In genomic region chr20:48656120-48656519, GRCh38 we compare ENCODE assay signal across 26 cellular contexts.
DNase-seq lines count a peak whose midpoint lies in the region; ATAC-seq, FAIRE-seq and TF ChIP-seq lines count a peak whose summit lies in the region.
"Had no signal": no experiment of that assay in that cellular context is flagged by ENCODE, and none has a peak within 500 bp of the region (broad histone marks: within the 10 kb centered on the region; RNA-seq: fewer than 3 reads in every experiment).

No MANE protein-coding gene starts in this region.

- POLR2A ChIA-PET in activated CD8-positive, alpha-beta T cell treated with anti-CD3 and anti-CD28 coated beads for 36 hours (lab: Charles Lee) = interaction anchor here (1.8 kb wide), 1 partner anchor 244 kb away, joined by 6 read pairs; no protein-coding TSS in a partner anchor

- H3K4me1 Mint-ChIP-seq in T-helper 1 cell treated with Interleukin-12 subunit alpha and Interleukin-12 subunit beta and Interleukin-4 antibody, amounts not matched to agents 30 μg/mL and 1 μg/mL, for 36 hours (ENCODE audit: low read depth) = peaks cover 15% of the 10 kb centered on the region
- peaks cover 17% of the 10 kb centered on the region for H3K4me1 Mint-ChIP-seq in activated CD8-positive, alpha-beta T cell treated with anti-CD3 and anti-CD28 coated beads for 36 hours (ENCODE audit: low read depth)
- H3K4me1 Mint-ChIP-seq in effector memory CD8-positive, alpha-beta T cell (ENCODE audit: low read depth in 2 of 2) = peaks cover 23 to 27% of the 10 kb centered on the region in 2 donors
- H3K4me1 Mint-ChIP-seq in stimulated activated memory B cell treated with anti-CD40 and anti-IgM and Interleukin-4, amounts not matched to agents 10 μg/mL and 1 μg/mL and 100 μg/mL, for 72 hours = peaks cover 34% of the 10 kb centered on the region

- no peak for ATAC-seq in activated CD8-positive, alpha-beta T cell treated with anti-CD3 and anti-CD28 coated beads for 36 hours
- no peak for ATAC-seq in effector memory CD8-positive, alpha-beta T cell (replicated peaks)
- no peak for ATAC-seq in stimulated activated memory B cell treated with anti-CD40 and anti-IgM and Interleukin-4, amounts not matched to agents 10 μg/mL and 1 μg/mL and 100 μg/mL, for 72 hours
- ATAC-seq: activated CD8-positive, alpha-beta memory T cell treated with anti-CD3 and anti-CD28 coated beads, Interleukin-2, amount 10 ng/mL, durations not matched to agents 7 days and 5 days; right cardiac atrium had no signal

- intact Hi-C loops in activated CD8-positive, alpha-beta T cell treated with anti-CD3 and anti-CD28 coated beads for 36 hours (cut with micrococcal nuclease) = loop anchor here (5.0 kb wide), 1 partner anchor 171 kb away; the partner anchor contains the start of gene PREX1

- no peak for TF ChIP-seq CTCF in activated CD8-positive, alpha-beta T cell treated with anti-CD3 and anti-CD28 coated beads for 36 hours (IDR thresholded peaks at IDR 0.05)

- H3K27me3 Mint-ChIP-seq in T-helper 1 cell treated with Interleukin-12 subunit alpha and Interleukin-12 subunit beta and Interleukin-4 antibody, amounts not matched to agents 30 μg/mL and 1 μg/mL, for 36 hours (ENCODE audit: low read depth) = no peaks in the 10 kb centered on the region
- H3K27me3 Mint-ChIP-seq in activated CD8-positive, alpha-beta T cell treated with anti-CD3 and anti-CD28 coated beads for 36 hours = no peaks in the 10 kb centered on the region
- H3K27me3 Mint-ChIP-seq in effector memory CD8-positive, alpha-beta T cell = no peaks in the 10 kb centered on the region
- no peaks in the 10 kb centered on the region for H3K27me3 Mint-ChIP-seq in stimulated activated memory B cell treated with anti-CD40 and anti-IgM and Interleukin-4, amounts not matched to agents 10 μg/mL and 1 μg/mL and 100 μg/mL, for 72 hours
- H3K27me3 Mint-ChIP-seq: activated CD8-positive, alpha-beta memory T cell treated with anti-CD3 and anti-CD28 coated beads, Interleukin-2, amount 10 ng/mL, durations not matched to agents 7 days and 5 days; activated naive CD4-positive, alpha-beta T cell treated with anti-CD3 and anti-CD28 coated beads, Interleukin-2, amount 50 U/mL, for 24 hours; CD4-positive, CD25-positive, alpha-beta regulatory T cell had no signal

- no peak overlapping the region for H3K4me3 Mint-ChIP-seq in T-helper 1 cell treated with Interleukin-12 subunit alpha and Interleukin-12 subunit beta and Interleukin-4 antibody, amounts not matched to agents 30 μg/mL and 1 μg/mL, for 36 hours
- no peak overlapping the region for H3K4me3 Mint-ChIP-seq in activated CD8-positive, alpha-beta T cell treated with anti-CD3 and anti-CD28 coated beads for 36 hours
- H3K4me3 Mint-ChIP-seq in effector memory CD8-positive, alpha-beta T cell = no peak overlapping the region
- no peak overlapping the region for H3K4me3 Mint-ChIP-seq in stimulated activated memory B cell treated with anti-CD40 and anti-IgM and Interleukin-4, amounts not matched to agents 10 μg/mL and 1 μg/mL and 100 μg/mL, for 72 hours
- H3K4me3 Mint-ChIP-seq: activated CD8-positive, alpha-beta memory T cell treated with anti-CD3 and anti-CD28 coated beads, Interleukin-2, amount 10 ng/mL, durations not matched to agents 7 days and 5 days; activated naive CD4-positive, alpha-beta T cell treated with anti-CD3 and anti-CD28 coated beads, Interleukin-2, amount 50 U/mL, for 24 hours; CD4-positive, CD25-positive, alpha-beta regulatory T cell had no signal

- H3K36me3 Mint-ChIP-seq in T-helper 1 cell treated with Interleukin-12 subunit alpha and Interleukin-12 subunit beta and Interleukin-4 antibody, amounts not matched to agents 30 μg/mL and 1 μg/mL, for 36 hours (ENCODE audit: low read depth) = peaks cover 58% of the 10 kb centered on the region
- peaks cover 59% of the 10 kb centered on the region for H3K36me3 Mint-ChIP-seq in activated CD8-positive, alpha-beta T cell treated with anti-CD3 and anti-CD28 coated beads for 36 hours (ENCODE audit: low read depth)
- peaks cover 82% of the 10 kb centered on the region for H3K36me3 Mint-ChIP-seq in effector memory CD8-positive, alpha-beta T cell (ENCODE audit: insufficient read depth)
- peaks cover 73% of the 10 kb centered on the region for H3K36me3 Mint-ChIP-seq in stimulated activated memory B cell treated with anti-CD40 and anti-IgM and Interleukin-4, amounts not matched to agents 10 μg/mL and 1 μg/mL and 100 μg/mL, for 72 hours

- no peak for DNase-seq in T-helper 1 cell
- DNase-seq in activated CD8-positive, alpha-beta T cell treated with anti-CD3 and anti-CD28 coated beads for 36 hours = no peak
- no peak for DNase-seq in effector memory CD8-positive, alpha-beta T cell
- no peak for DNase-seq in NCI-H1694 treated with DMSO at 0.1 percent for 48 hours (lab: John Stamatoyannopoulos, UW)
- DNase-seq in GM12892 (ENCODE audit: insufficient read length) = no peak
- DNase-seq in HT-29 (ENCODE audit: low spot score) = no peak
- DNase-seq: activated CD4-positive, alpha-beta T cell treated with anti-CD3 and anti-CD28 coated beads for 48 hours; activated CD8-positive, alpha-beta memory T cell treated with anti-CD3 and anti-CD28 coated beads, Interleukin-2, amount 10 ng/mL, durations not matched to agents 7 days and 5 days; aorta; CD4-positive, CD25-positive, alpha-beta regulatory T cell; colonic mucosa; DMS79 treated with DMSO at 0.1 percent for 48 hours; effector memory CD4-positive, alpha-beta T cell; GDM1; left ventricle myocardium superior; MG63; NCI-H1417; NCI-H2029 treated with DMSO at 0.1 percent for 48 hours; NCI-H2227 treated with DMSO at 0.1 percent for 48 hours; right cardiac atrium; stimulated activated CD8-positive, alpha-beta memory T cell treated with anti-CD3 and anti-CD28 coated beads, Interleukin-4, amount 100 ng/mL, for 48 hours had no signal

- no peak for FAIRE-seq in GM12892 (lab: Jason Lieb, UNC)
- FAIRE-seq: bronchial epithelial cell, H54 had no signal

- H3K27ac Mint-ChIP-seq in T-helper 1 cell treated with Interleukin-12 subunit alpha and Interleukin-12 subunit beta and Interleukin-4 antibody, amounts not matched to agents 30 μg/mL and 1 μg/mL, for 36 hours = peak overlapping the region; percentile 19
- H3K27ac Mint-ChIP-seq in activated CD8-positive, alpha-beta T cell treated with anti-CD3 and anti-CD28 coated beads for 36 hours = peak overlapping the region; percentile 22
- H3K27ac Mint-ChIP-seq in effector memory CD8-positive, alpha-beta T cell = peak overlapping the region; percentile 23 to 92
- H3K27ac Mint-ChIP-seq in stimulated activated memory B cell treated with anti-CD40 and anti-IgM and Interleukin-4, amounts not matched to agents 10 μg/mL and 1 μg/mL and 100 μg/mL, for 72 hours = peak overlapping the region; percentile 68
- H3K27ac Mint-ChIP-seq: activated CD8-positive, alpha-beta memory T cell treated with anti-CD3 and anti-CD28 coated beads, Interleukin-2, amount 10 ng/mL, durations not matched to agents 7 days and 5 days had no signal

- TF ChIP-seq POLR2A in GM12892 (IDR thresholded peaks at IDR 0.05; ENCODE audit: low read depth, low read length) = no peak

- H3K9me3 Mint-ChIP-seq in T-helper 1 cell treated with Interleukin-12 subunit alpha and Interleukin-12 subunit beta and Interleukin-4 antibody, amounts not matched to agents 30 μg/mL and 1 μg/mL, for 36 hours = peaks cover 3% of the 10 kb centered on the region
- H3K9me3 Mint-ChIP-seq in activated CD8-positive, alpha-beta T cell treated with anti-CD3 and anti-CD28 coated beads for 36 hours = no peaks in the 10 kb centered on the region
- no peaks in the 10 kb centered on the region for H3K9me3 Mint-ChIP-seq in effector memory CD8-positive, alpha-beta T cell
- no peaks in the 10 kb centered on the region for H3K9me3 Mint-ChIP-seq in stimulated activated memory B cell treated with anti-CD40 and anti-IgM and Interleukin-4, amounts not matched to agents 10 μg/mL and 1 μg/mL and 100 μg/mL, for 72 hours
- H3K9me3 Mint-ChIP-seq: activated naive CD4-positive, alpha-beta T cell treated with anti-CD3 and anti-CD28 coated beads, Interleukin-2, amount 50 U/mL, for 24 hours had no signal

- CTCF ChIA-PET in activated CD8-positive, alpha-beta T cell treated with anti-CD3 and anti-CD28 coated beads for 36 hours (lab: Charles Lee) = interaction anchor here (2.0 to 3.8 kb wide), 3 partner anchors 206 to 250 kb away, joined by 7 to 70 read pairs (median 24); no protein-coding TSS in a partner anchor
